In genomic region chr2:201975434-201975833, GRCh38 we compare ENCODE assay signal across 1 cellular context.
TF ChIP-seq lines count a peak whose summit lies in the region.

No MANE protein-coding gene starts in this region.

TF ChIP-seq in HepG2, 621 proteins besides CTCF, POLR2A, EP300 and RAD21 (continued from another document):
- TF ChIP-seq SOX6 (IDR thresholded peaks at IDR 0.05) (no peak), SOX6 (CRISPR knock-in tag; IDR thresholded peaks at IDR 0.05) (no peak), ZNF207 (IDR thresholded peaks at IDR 0.05; ENCODE audit: borderline replicate concordance) (no peak), MYPOP (CRISPR knock-in tag; IDR thresholded peaks at IDR 0.05) (no peak), LBX2 (CRISPR knock-in tag; IDR thresholded peaks at IDR 0.05; ENCODE audit: borderline replicate concordance) (no peak), ZBTB1 (CRISPR knock-in tag; IDR thresholded peaks at IDR 0.05; ENCODE audit: borderline replicate concordance) (no peak), SP5 (CRISPR knock-in tag; IDR thresholded peaks at IDR 0.05; ENCODE audit: borderline replicate concordance, low read depth) (no peak), BRD4 (CRISPR knock-in tag; IDR thresholded peaks at IDR 0.05) (no peak)
TF ChIP-seq in HepG2: peak in this region for 20.
